ENCODE assay signal across 9 cellular contexts in genomic region chr10:100509241-100509640, GRCh38.
DNase-seq lines count a peak whose midpoint lies in the region; ATAC-seq lines count a peak whose summit lies in the region.
"Had no signal": no experiment of that assay in that cellular context is flagged by ENCODE, and none has a peak within 500 bp of the region (broad histone marks: within the 10 kb centered on the region; RNA-seq: fewer than 3 reads in every experiment).

No MANE protein-coding gene starts in this region.

- ATAC-seq in HG03521 (IDR thresholded peaks at IDR 0.05; ENCODE audit: unreplicated experiment) (no peak), HG02840 (IDR thresholded peaks at IDR 0.05; ENCODE audit: low FRiP score, unreplicated experiment) (no peak)

- peak; percentile 59 for DNase-seq in OCI-M1 (lab: John Stamatoyannopoulos, UW)
- DNase-seq in activated CD8-positive, alpha-beta memory T cell treated with anti-CD3 and anti-CD28 coated beads for 4 hours (ENCODE audit: low read depth in 2 of 2): peak; percentile 20 to 46
- DNase-seq in central memory CD4-positive, alpha-beta T cell: peak; percentile 12
- peak; percentile 32 to 47 for DNase-seq in stimulated activated CD8-positive, alpha-beta memory T cell treated with anti-CD3 and anti-CD28 coated beads, Interleukin-15, amount 100 ng/mL, for 4 hours (ENCODE audit: low read depth in 2 of 2)
- DNase-seq in HuH-7.5 (ENCODE audit: low spot score): no peak
- no peak for DNase-seq in GOT3 (lab: John Stamatoyannopoulos, UW)
- DNase-seq: head of caudate nucleus had no signal

Comparison
In these comparisons a context has a peak if more than half of its experiments do, and no peak if none do; other contexts are left out.
1. DNase-seq: peak in OCI-M1 (single experiment), activated CD8-positive, alpha-beta memory T cell treated with anti-CD3 and anti-CD28 coated beads for 4 hours (2 of 2), central memory CD4-positive, alpha-beta T cell (single experiment) and stimulated activated CD8-positive, alpha-beta memory T cell treated with anti-CD3 and anti-CD28 coated beads, Interleukin-15, amount 100 ng/mL, for 4 hours (2 of 2); none in HuH-7.5 (single experiment) and GOT3 (single experiment).